ENCODE assay signal across 11 cellular contexts in the genomic region with DNA sequence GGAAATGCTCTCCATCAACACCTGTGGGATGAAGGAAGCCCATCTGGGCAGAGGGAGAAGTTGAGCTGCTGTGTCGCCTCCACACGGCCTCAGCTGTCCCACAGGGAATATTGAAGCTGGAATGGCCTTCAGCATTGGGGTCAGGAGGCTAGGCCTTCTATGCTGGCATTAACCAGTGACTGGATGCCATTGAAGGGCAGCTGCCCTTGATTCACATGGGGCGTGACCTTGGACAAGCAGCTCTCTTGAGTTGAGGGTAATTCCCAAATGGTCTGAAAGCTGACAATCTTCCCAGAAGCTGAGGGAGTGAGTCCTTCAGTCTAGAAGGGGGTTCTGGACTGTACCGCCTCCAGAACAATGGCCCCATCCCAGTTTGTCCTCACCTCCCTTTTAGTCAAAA. TPM values are rescaled to one million over a fixed set of nuclear protein-coding genes. Genes with fewer than 3 reads are reported as not detected.
DNase-seq lines count a peak whose midpoint lies in the region; ATAC-seq and TF ChIP-seq lines count a peak whose summit lies in the region.
"Had no signal": no experiment of that assay in that cellular context is flagged by ENCODE, and none has a peak within 500 bp of the region (broad histone marks: within the 10 kb centered on the region; RNA-seq: fewer than 3 reads in every experiment).

No MANE protein-coding gene starts in this region.

- POLR2A ChIA-PET in T-cell (lab: Charles Lee): no interaction called here

- H3F3A ChIP-seq in GM23338 (replicated peaks; ENCODE audit: low read depth): peaks cover 16% of the 10 kb centered on the region; the same call in 1 of the 2 replicates

- H3K79me2 ChIP-seq in GM23338 (replicated peaks; ENCODE audit: insufficient read depth): no peaks in the 10 kb centered on the region

- CTCF ChIA-PET in T-cell (lab: Charles Lee): no interaction called here

- no peaks in the 10 kb centered on the region for H3K9me2 ChIP-seq in GM23338 (ENCODE audit: insufficient read depth)

- peaks cover 77% of the 10 kb centered on the region for H3K27me3 Mint-ChIP-seq in GM23338 (ENCODE audit: insufficient read depth, low read depth, poor library complexity)
- no peaks in the 10 kb centered on the region for H3K27me3 Mint-ChIP-seq in T-cell

- DNase-seq in GM23338 (ENCODE audit: low spot score) (no peak), T-cell (no peak), right atrium auricular region (ENCODE audit: low spot score) (no peak), OCI-M1 (lab: John Stamatoyannopoulos, UW) (no peak), NCI-H748 (lab: John Stamatoyannopoulos, UW; ENCODE audit: unreplicated experiment) (no peak), ACHN (no peak), pons (ENCODE audit: low spot score) (no peak)
- DNase-seq: endodermal cell; NCI-H146; stimulated activated naive CD4-positive, alpha-beta T cell treated with Interleukin-2 at 50 U/mL for 16 hours had no signal

- TF ChIP-seq CTCF in GM23338 (conservative IDR thresholded peaks at IDR 0.05; ENCODE audit: low read depth in 2 of 2) (no peak), right atrium auricular region (IDR thresholded peaks at IDR 0.05) (no peak)

- H4K20me1 ChIP-seq in GM23338 (replicated peaks; ENCODE audit: insufficient read depth): no peaks in the 10 kb centered on the region

- H3K36me3 ChIP-seq in GM23338 (ENCODE audit: insufficient read depth) (no peaks in the 10 kb centered on the region), right atrium auricular region (peaks cover 37% of the 10 kb centered on the region)

- H3K4me3 ChIP-seq in GM23338: peak overlapping the region; percentile 72
- no peak overlapping the region for H3K4me3 ChIP-seq in right atrium auricular region
- peak overlapping the region in 1 of 7 experiments; percentile 44 for H3K4me3 ChIP-seq in skin epidermis

- no peak for ATAC-seq in GM23338
- no peak for ATAC-seq in T-cell (replicated peaks in 1 of 4)

- H3K4me1 ChIP-seq in GM23338 (ENCODE audit: insufficient read depth): peaks cover 33% of the 10 kb centered on the region
- peaks cover 0 to 89% of the 10 kb centered on the region in 2 donors for H3K4me1 ChIP-seq in right atrium auricular region

- H3K27ac ChIP-seq in GM23338 (ENCODE audit: low read depth): no peak overlapping the region
- peak overlapping the region; percentile 92 to 93 for H3K27ac ChIP-seq in right atrium auricular region
- H3K27ac ChIP-seq in skin epidermis: peak overlapping the region in 20 of 21 experiments; percentile 79 to 99 (median 97)

- peaks cover 32% of the 10 kb centered on the region for H3K4me1 Mint-ChIP-seq in GM23338
- peaks cover 64 to 71% (median 67%) of the 10 kb centered on the region in 3 donors for H3K4me1 Mint-ChIP-seq in T-cell

- H3K4me3 Mint-ChIP-seq in GM23338: peak overlapping the region; percentile 72
- peak overlapping the region; percentile 84 to 89 (median 85) for H3K4me3 Mint-ChIP-seq in T-cell

- H3K36me3 Mint-ChIP-seq in GM23338 (ENCODE audit: low read depth): no peaks in the 10 kb centered on the region
- peaks cover 24% of the 10 kb centered on the region for H3K36me3 Mint-ChIP-seq in T-cell

- H3K4me2 ChIP-seq in GM23338: peak overlapping the region; percentile 94

- in situ Hi-C loops in ACHN (cut with HindIII; ENCODE audit: low pct_ligation_motif_present, low pct_unique_long_range_greater_than_20kb, low sequenced_read_pairs): no loop called here

- H3K27ac Mint-ChIP-seq in GM23338: no peak overlapping the region
- peak overlapping the region; percentile 87 to 94 for H3K27ac Mint-ChIP-seq in T-cell
- H3K27ac Mint-ChIP-seq: endodermal cell had no signal

- H3K27me3 ChIP-seq in GM23338 (ENCODE audit: insufficient read depth) (peaks cover 83% of the 10 kb centered on the region), right atrium auricular region (no peaks in the 10 kb centered on the region)

- no peak overlapping the region for H2AFZ ChIP-seq in GM23338

- H3K9me3 ChIP-seq in right atrium auricular region: no peaks in the 10 kb centered on the region

- no peaks in the 10 kb centered on the region; the same call in 2 of the 3 replicates for H3K9me3 Mint-ChIP-seq in GM23338
- no peaks in the 10 kb centered on the region for H3K9me3 Mint-ChIP-seq in T-cell
- H3K9me3 Mint-ChIP-seq: endodermal cell had no signal

TF ChIP-seq in GM23338, 12 proteins besides CTCF, POLR2A, EP300 and RAD21:
- TF ChIP-seq JUNB (IDR thresholded peaks at IDR 0.05; ENCODE audit: unreplicated experiment) (no peak), CREB1 (CRISPR knock-in tag; IDR thresholded peaks at IDR 0.05; ENCODE audit: low read depth) (no peak), EZH2 (IDR thresholded peaks at IDR 0.05; ENCODE audit: low read depth, unreplicated experiment) (peak; percentile 31)
- TF ChIP-seq, protein P1, sequence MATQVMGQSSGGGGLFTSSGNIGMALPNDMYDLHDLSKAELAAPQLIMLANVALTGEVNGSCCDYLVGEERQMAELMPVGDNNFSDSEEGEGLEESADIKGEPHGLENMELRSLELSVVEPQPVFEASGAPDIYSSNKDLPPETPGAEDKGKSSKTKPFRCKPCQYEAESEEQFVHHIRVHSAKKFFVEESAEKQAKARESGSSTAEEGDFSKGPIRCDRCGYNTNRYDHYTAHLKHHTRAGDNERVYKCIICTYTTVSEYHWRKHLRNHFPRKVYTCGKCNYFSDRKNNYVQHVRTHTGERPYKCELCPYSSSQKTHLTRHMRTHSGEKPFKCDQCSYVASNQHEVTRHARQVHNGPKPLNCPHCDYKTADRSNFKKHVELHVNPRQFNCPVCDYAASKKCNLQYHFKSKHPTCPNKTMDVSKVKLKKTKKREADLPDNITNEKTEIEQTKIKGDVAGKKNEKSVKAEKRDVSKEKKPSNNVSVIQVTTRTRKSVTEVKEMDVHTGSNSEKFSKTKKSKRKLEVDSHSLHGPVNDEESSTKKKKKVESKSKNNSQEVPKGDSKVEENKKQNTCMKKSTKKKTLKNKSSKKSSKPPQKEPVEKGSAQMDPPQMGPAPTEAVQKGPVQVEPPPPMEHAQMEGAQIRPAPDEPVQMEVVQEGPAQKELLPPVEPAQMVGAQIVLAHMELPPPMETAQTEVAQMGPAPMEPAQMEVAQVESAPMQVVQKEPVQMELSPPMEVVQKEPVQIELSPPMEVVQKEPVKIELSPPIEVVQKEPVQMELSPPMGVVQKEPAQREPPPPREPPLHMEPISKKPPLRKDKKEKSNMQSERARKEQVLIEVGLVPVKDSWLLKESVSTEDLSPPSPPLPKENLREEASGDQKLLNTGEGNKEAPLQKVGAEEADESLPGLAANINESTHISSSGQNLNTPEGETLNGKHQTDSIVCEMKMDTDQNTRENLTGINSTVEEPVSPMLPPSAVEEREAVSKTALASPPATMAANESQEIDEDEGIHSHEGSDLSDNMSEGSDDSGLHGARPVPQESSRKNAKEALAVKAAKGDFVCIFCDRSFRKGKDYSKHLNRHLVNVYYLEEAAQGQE (IDR thresholded peaks at IDR 0.05; ENCODE audit: unreplicated experiment): no peak

RNA-seq across cellular contexts. Expression of a gene that starts 6.7 kb away (rescaled TPM):
- total RNA-seq in GM23338 (2014; rRNA removed; shearing (Covaris generic)): 0.62 and 1.4 TPM in 2 replicates
- polyA plus RNA-seq in GM23338 (2016; fragmentation: Nextera tagmentation; extraction: Ambion mirVana): 3.3 and 4.1 TPM in 2 replicates
- total RNA-seq in T-cell (100 to 1,000 TPM in 1 of 5 donors, 10 to 100 TPM in 4; 18.7 to 103 (median 19.4) TPM), right atrium auricular region (10 to 100 TPM; 15.3 to 25.2 TPM)

RNA-seq across cellular contexts. Expression of a gene that starts 22.5 kb away (rescaled TPM):
- 27.1 and 29.3 TPM in 2 replicates for total RNA-seq in GM23338 (2014; rRNA removed; shearing (Covaris generic))
- 13.8 and 14.5 TPM in 2 replicates for polyA plus RNA-seq in GM23338 (2016; fragmentation: Nextera tagmentation; extraction: Ambion mirVana)
- total RNA-seq in T-cell (under 1 TPM in 2 of 5 donors, not detected in 3; 0.25 to 0.30 TPM), right atrium auricular region (not detected)

RNA-seq across cellular contexts. Expression of a gene that starts 53.7 kb away (rescaled TPM):
- total RNA-seq in GM23338 (2014; rRNA removed; shearing (Covaris generic)): 80.5 and 100 TPM in 2 replicates
- polyA plus RNA-seq in GM23338 (2016; fragmentation: Nextera tagmentation; extraction: Ambion mirVana): 33.3 and 36.9 TPM in 2 replicates
- 1 to 10 TPM in 1 of 5 donors, under 1 TPM in 3, not detected in 1; 0.39 to 1.0 (median 0.87) TPM for total RNA-seq in T-cell
- 100 to 1,000 TPM in 1 of 2 donors, 10 to 100 TPM in 1; 82.1 to 102 TPM for total RNA-seq in right atrium auricular region

RNA-seq across cellular contexts. Expression of a gene that starts 56.3 kb away (rescaled TPM):
- total RNA-seq in GM23338 (2014; rRNA removed; shearing (Covaris generic)): not detected in 2 replicates
- polyA plus RNA-seq in GM23338 (2016; fragmentation: Nextera tagmentation; extraction: Ambion mirVana): not detected in 2 replicates
- not detected for total RNA-seq in T-cell
- total RNA-seq in right atrium auricular region: not detected
- total RNA-seq: endodermal cell had no signal

Comparison
In these comparisons a context has a peak if more than half of its experiments do, and no peak if none do; other contexts are left out.
1. RNA of a gene that starts 22.5 kb away (total RNA-seq): 27.1 to 29.3 TPM in GM23338; 0.25 to 0.30 TPM in T-cell and not detected in right atrium auricular region; every median in the first group is over 10 times any median in the second.
2. RNA of a gene that starts 53.7 kb away (total RNA-seq): 82.1 to 102 TPM in right atrium auricular region and 80.5 to 100 TPM in GM23338; 0.39 to 1.0 TPM in T-cell; every median in the first group is over 10 times any median in the second.